ENCODE assay signal across 8 cellular contexts in genomic region chr2:203535078-203535783, GRCh38. TPM values are rescaled to one million over a fixed set of nuclear protein-coding genes. Genes with fewer than 3 reads are reported as not detected.
A peak's percentile ranks its signal among the peaks of the same experiment; 100 is the strongest.
DNase-seq lines count a peak whose midpoint lies in the region; TF ChIP-seq lines count a peak whose summit lies in the region.

Gene RAPH1, minus strand, starts transcription at chr2:203535301. Its CDS starts 39,948 bp downstream, at chr2:203495353.

- peak within 1 kb of the TSS; percentile 94 for H2AFZ ChIP-seq in parathyroid adenoma

- DNase-seq in D341Med (ENCODE audit: low spot score) (peak; percentile 91), GOT3 (lab: John Stamatoyannopoulos, UW) (peak; percentile 71), NB4 (ENCODE audit: low read depth) (peak; percentile 70), T follicular helper cell (ENCODE audit: low read depth) (peak; percentile 27), adrenal gland (peak; percentile 82 to 90 (median 87)), cardiac septum (ENCODE audit: low spot score) (peak; percentile 89), thyroid gland (peak; percentile 90)

- H3K9me3 ChIP-seq in adrenal gland (replicated peaks in 1 of 3) (no peaks in the 10 kb centered on the region), parathyroid adenoma (ENCODE audit: control insufficient read depth, low read length) (no peaks in the 10 kb centered on the region), thyroid gland (no peaks in the 10 kb centered on the region)

- H3K4me3 ChIP-seq in NB4 (ENCODE audit: low read depth, low read length) (peak within 1 kb of the TSS; percentile 32), adrenal gland (peak within 1 kb of the TSS; percentile 39 to 96 (median 76)), parathyroid adenoma (ENCODE audit: low read depth, low read length) (peak within 1 kb of the TSS; percentile 78), thyroid gland (replicated peaks in 1 of 3) (peak within 1 kb of the TSS; percentile 87 to 98 (median 88))

- H3K36me3 ChIP-seq in adrenal gland (replicated peaks in 1 of 2): no peaks in the 10 kb centered on the region
- H3K36me3 ChIP-seq in parathyroid adenoma (ENCODE audit: control insufficient read depth, insufficient read depth, low read length): no peaks in the 10 kb centered on the region
- H3K36me3 ChIP-seq in thyroid gland: no peaks in the 10 kb centered on the region

- TF ChIP-seq CTCF in NB4 (IDR thresholded peaks at IDR 0.05; ENCODE audit: low read depth, low read length): no peak
- TF ChIP-seq CTCF in adrenal gland (IDR thresholded peaks at IDR 0.05): peak in 1 of 6 experiments; percentile 12
- TF ChIP-seq CTCF in parathyroid adenoma (IDR thresholded peaks at IDR 0.05): no peak
- peak in 1 of 6 experiments; percentile 18 for TF ChIP-seq CTCF in thyroid gland (IDR thresholded peaks at IDR 0.05)

- H3K79me2 ChIP-seq in parathyroid adenoma: no peaks in the 10 kb centered on the region

- intact Hi-C loops in adrenal gland (cut with DNase I): no loop called here
- intact Hi-C loops in cardiac septum (cut with DNase I): loop anchor here (1.0 to 10.0 kb wide), 4 partner anchors 112 to 280 kb away; no protein-coding TSS in a partner anchor
- intact Hi-C loops in thyroid gland (cut with DNase I): no loop called here

- peak within 1 kb of the TSS; percentile 87 for H3K4me2 ChIP-seq in parathyroid adenoma (ENCODE audit: low read length)

- H3K9ac ChIP-seq in parathyroid adenoma: peak within 1 kb of the TSS; percentile 80

- H3K27ac ChIP-seq in adrenal gland (peak within 1 kb of the TSS; percentile 68 to 94 (median 82)), parathyroid adenoma (peak within 1 kb of the TSS; percentile 79), thyroid gland (peak within 1 kb of the TSS; percentile 97 to 99 (median 99))

- no peaks in the 10 kb centered on the region for H3K27me3 ChIP-seq in adrenal gland
- H3K27me3 ChIP-seq in parathyroid adenoma (ENCODE audit: control insufficient read depth, insufficient read depth, low read length): no peaks in the 10 kb centered on the region
- no peaks in the 10 kb centered on the region for H3K27me3 ChIP-seq in thyroid gland

- WGBS in adrenal gland, 4 donors: 0 to 1% (median 0%) methylated on average over 4 to 92 of the region's 92 CpGs; no CpG with 5 or more reads in 1 of the 4 donors
- 0 to 2% methylated on average over 5 to 38 of the region's 92 CpGs for WGBS in thyroid gland, 2 donors

- TF ChIP-seq POLR2A in NB4 (IDR thresholded peaks at IDR 0.05; ENCODE audit: extremely low read depth, insufficient read length): no peak
- TF ChIP-seq POLR2A in adrenal gland (IDR thresholded peaks at IDR 0.05): peak; percentile 73 to 80
- peak; percentile 54 to 90 for TF ChIP-seq POLR2A in thyroid gland (IDR thresholded peaks at IDR 0.05)

- H3K4me1 ChIP-seq in adrenal gland (replicated peaks in 1 of 2) (peaks cover 3 to 18% of the 10 kb centered on the region in 2 donors), parathyroid adenoma (peaks cover 7% of the 10 kb centered on the region), thyroid gland (peaks cover 17 to 27% of the 10 kb centered on the region in 2 donors)

RNA-seq across cellular contexts. Expression of gene RAPH1, which starts in this region (rescaled TPM):
- total RNA-seq in adrenal gland (10 to 100 TPM; 24.6 to 72.5 (median 34.7) TPM), cardiac septum (20.6 TPM), thyroid gland (100 to 1,000 TPM in 2 of 4 donors, 10 to 100 TPM in 2; 67.3 to 187 (median 99.4) TPM)
- polyA plus RNA-seq in adrenal gland: 10 to 100 TPM in 1 of 3 donors, 1 to 10 TPM in 2; 4.2 to 11.9 (median 6.3) TPM

Comparison
In these comparisons a context has a peak if more than half of its experiments do, and no peak if none do; other contexts are left out.
1. Peak in every context shown above with its lines: DNase-seq, H3K4me3 ChIP-seq and H3K27ac ChIP-seq.
2. DNase-seq: peak in every context shown above with its lines; median percentile 91 in D341Med; 90 in thyroid gland; 89 in cardiac septum; 87 in adrenal gland; 71 in GOT3; 70 in NB4; 27 in T follicular helper cell.
3. H3K4me3 ChIP-seq: peak in every context shown above with its lines; median percentile 88 in thyroid gland; 78 in parathyroid adenoma; 76 in adrenal gland; 32 in NB4.